In the genomic region with DNA sequence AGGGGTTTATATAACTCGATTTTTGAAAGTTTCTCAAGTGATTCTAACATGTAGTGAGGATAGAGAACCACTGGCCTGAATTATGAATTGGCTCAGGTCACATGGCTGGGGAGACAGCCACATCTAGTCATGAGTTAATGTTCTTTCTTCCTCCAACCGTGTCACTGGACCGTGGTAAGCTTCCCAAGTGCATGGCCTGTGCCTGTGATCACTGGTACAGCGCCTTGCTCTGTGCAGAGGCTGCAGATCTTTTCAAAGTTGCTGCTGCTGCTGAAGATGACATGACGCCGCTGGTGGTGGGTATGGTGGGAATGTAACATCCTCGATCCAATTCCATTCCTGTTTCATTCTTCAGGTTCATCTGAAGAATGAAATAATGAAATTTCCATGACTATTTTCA, we compare ENCODE assay signal across 24 cellular contexts.
"Had no signal": no experiment of that assay in that cellular context is flagged by ENCODE, and none has a peak within 500 bp of the region (broad histone marks: within the 10 kb centered on the region; RNA-seq: fewer than 3 reads in every experiment).

No MANE protein-coding gene starts in this region.

- FAIRE-seq: endometrium, islet of Langerhans, keratinocyte had no signal

- ATAC-seq: effector memory CD8-positive, alpha-beta T cell; esophagus mucosa; gastrocnemius medialis; heart right ventricle; left cardiac atrium; left lung; left ventricle myocardium superior; lower lobe of right lung; mucosa of descending colon; naive thymus-derived CD8-positive, alpha-beta T cell had no signal

- DNase-seq: cortex of kidney; effector CD8-positive, alpha-beta T cell; effector memory CD8-positive, alpha-beta T cell; endodermal cell; erythroblast; esophagus squamous epithelium; foreskin fibroblast; foreskin melanocyte; gastrocnemius medialis; glutamatergic neuron; head of caudate nucleus; heart right ventricle; left cardiac atrium; left lung; left ventricle myocardium superior; lower lobe of right lung; mesenchymal stem cell; mucosa of descending colon; naive B cell; naive thymus-derived CD8-positive, alpha-beta T cell had no signal
